7 cellular contexts compared by ENCODE assay signal in the genomic region with DNA sequence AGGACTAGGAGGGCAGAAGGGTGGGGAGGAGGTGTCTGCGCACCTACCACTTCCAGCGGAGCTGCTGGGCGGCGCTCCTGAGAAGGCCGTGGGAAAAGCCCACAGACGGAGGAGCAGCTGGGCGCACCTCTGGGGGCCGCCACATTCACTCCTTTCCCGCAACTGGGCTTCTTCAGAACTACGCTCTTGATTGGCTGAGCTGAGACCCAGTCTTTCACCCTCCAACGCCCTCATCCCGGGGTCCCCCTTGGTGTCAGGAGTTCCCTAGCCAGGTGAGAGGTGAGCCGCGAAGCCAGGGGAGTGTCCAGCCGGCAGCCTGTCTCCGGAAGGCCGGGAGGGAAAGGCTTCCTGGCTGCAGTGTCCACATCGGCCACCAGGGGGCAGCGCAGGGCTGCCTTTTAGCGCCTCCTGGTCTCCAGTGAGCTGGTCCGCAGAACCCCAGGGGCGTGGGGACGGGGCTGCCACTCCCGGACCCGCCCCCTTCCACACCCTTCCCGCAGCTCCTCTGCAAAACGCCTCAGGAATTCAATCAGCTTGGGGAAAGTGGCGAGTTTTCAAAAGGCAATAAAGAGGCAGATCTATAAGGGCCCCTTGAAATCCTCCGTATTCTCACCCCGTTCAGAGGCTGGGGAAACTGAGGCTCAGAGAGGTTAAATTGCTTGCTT.
A peak's percentile ranks its signal among the peaks of the same experiment; 100 is the strongest.
DNase-seq lines count a peak whose midpoint lies in the region; ATAC-seq, FAIRE-seq and TF ChIP-seq lines count a peak whose summit lies in the region.

No MANE protein-coding gene starts in this region.

- H3K27ac ChIP-seq in fibroblast of lung (ENCODE audit: insufficient read depth, low read length): peak overlapping the region; percentile 86

- no peaks in the 10 kb centered on the region for H3K79me2 ChIP-seq in fibroblast of lung (ENCODE audit: control insufficient read depth, insufficient read depth, low read length)

- peak overlapping the region in 1 of 10 donors; percentile 28 for H3K27ac Mint-ChIP-seq in naive thymus-derived CD8-positive, alpha-beta T cell

- no peaks in the 10 kb centered on the region for H3K9me3 ChIP-seq in fibroblast of lung (ENCODE audit: control insufficient read depth, insufficient read depth, low read depth, low read length)

- no peaks in the 10 kb centered on the region for H4K20me1 ChIP-seq in fibroblast of lung (ENCODE audit: control insufficient read depth, extremely low read depth, insufficient read depth, low read length)

- no peaks in the 10 kb centered on the region for H3K36me3 ChIP-seq in fibroblast of lung (ENCODE audit: control insufficient read depth, insufficient read depth, low read length)

- H3K9ac ChIP-seq in fibroblast of lung (ENCODE audit: insufficient read depth, low read length): no peak overlapping the region

- peak overlapping the region; percentile 94 for H3K4me2 ChIP-seq in fibroblast of lung (ENCODE audit: extremely low read depth, insufficient read depth, low read length)

- peaks cover 12% of the 10 kb centered on the region for H3K4me1 ChIP-seq in fibroblast of lung (ENCODE audit: control insufficient read depth, extremely low read depth, insufficient read depth, low read length)

- peak overlapping the region; percentile 21 to 39 (median 30) for H3K4me3 ChIP-seq in fibroblast of lung (replicated peaks in 1 of 4; ENCODE audit: control extremely low read depth in 1 of 4, insufficient read depth in 1 of 4, low read depth in 3 of 4, low read length in 4 of 4)

- peaks cover 21 to 79% (median 60%) of the 10 kb centered on the region in 5 donors for H3K27me3 Mint-ChIP-seq in naive thymus-derived CD8-positive, alpha-beta T cell

- H3K9me3 Mint-ChIP-seq in naive thymus-derived CD8-positive, alpha-beta T cell: no peaks in the 10 kb centered on the region

- H2AFZ ChIP-seq in fibroblast of lung (ENCODE audit: low read length): peak overlapping the region; percentile 32

- peaks cover 8 to 26% (median 17%) of the 10 kb centered on the region in 4 donors for H3K4me1 Mint-ChIP-seq in naive thymus-derived CD8-positive, alpha-beta T cell

- H3K27me3 ChIP-seq in fibroblast of lung (ENCODE audit: control insufficient read depth, insufficient read depth, low read length): peaks cover 11% of the 10 kb centered on the region

- peak; percentile 60 for FAIRE-seq in GM12891 (lab: Jason Lieb, UNC)
- no peak for FAIRE-seq in HTR-8/SVneo (lab: Jason Lieb, UNC)

- no peaks in the 10 kb centered on the region for H3K36me3 Mint-ChIP-seq in naive thymus-derived CD8-positive, alpha-beta T cell

- DNase-seq in GM12891 (ENCODE audit: insufficient read length, low spot score): peak; percentile 90
- DNase-seq in HTR-8/SVneo (ENCODE audit: insufficient read length, low spot score): peak; percentile 83
- peak; percentile 33 for DNase-seq in OCI-M2 (lab: John Stamatoyannopoulos, UW; ENCODE audit: unreplicated experiment)
- DNase-seq in activated T-helper 1 cell treated with Interleukin-2 at 50 U/mL for 16 hours (ENCODE audit: low read depth): peak; percentile 67
- peak; percentile 87 to 88 for DNase-seq in fibroblast of lung (ENCODE audit: low read depth in 2 of 2)
- DNase-seq in naive thymus-derived CD8-positive, alpha-beta T cell: peak; percentile 61 to 86 (median 74)
- DNase-seq in stimulated activated CD8-positive, alpha-beta memory T cell treated with anti-CD3 and anti-CD28 coated beads, Interleukin-7, amount 100 ng/mL, for 48 hours (ENCODE audit: extremely low read depth in 1 of 2, low read depth in 1 of 2): peak; percentile 55

- no peak for TF ChIP-seq POLR2A in GM12891 (IDR thresholded peaks at IDR 0.05; ENCODE audit: low read depth, low read length)

- ATAC-seq in naive thymus-derived CD8-positive, alpha-beta T cell: peak; percentile 79 to 89

- peak overlapping the region; percentile 46 to 85 (median 58) for H3K4me3 Mint-ChIP-seq in naive thymus-derived CD8-positive, alpha-beta T cell

- TF ChIP-seq CTCF in fibroblast of lung (conservative IDR thresholded peaks at IDR 0.05 in 1 of 2, IDR thresholded peaks at IDR 0.05 in 1 of 2; ENCODE audit: low read depth in 1 of 2, low read length in 2 of 2): peak; percentile 91

- POLR2A ChIA-PET in naive thymus-derived CD8-positive, alpha-beta T cell (lab: Charles Lee): interaction anchor here (0.7 to 1.5 kb wide), 2 partner anchors 394 to 921 kb away, joined by 3 to 7 read pairs; no protein-coding TSS in a partner anchor

TF ChIP-seq in GM12891, 5 proteins besides CTCF, POLR2A, EP300 and RAD21:
- TF ChIP-seq POLR2AphosphoS5 (IDR thresholded peaks at IDR 0.05; ENCODE audit: low read depth, low read length) (no peak), TAF1 (IDR thresholded peaks at IDR 0.05; ENCODE audit: low read depth, low read length) (no peak), PAX5 (IDR thresholded peaks at IDR 0.05; ENCODE audit: insufficient read depth, low read length, severe bottlenecking) (no peak), POU2F2 (IDR thresholded peaks at IDR 0.05; ENCODE audit: low read depth, low read length) (no peak), SPI1 (IDR thresholded peaks at IDR 0.05; ENCODE audit: low read depth, low read length) (no peak)

Comparison
In these comparisons a context has a peak if more than half of its experiments do, and no peak if none do; other contexts are left out.
1. Peak in every context shown above with its lines: DNase-seq, ATAC-seq, H3K4me3 ChIP-seq and H3K27ac ChIP-seq.
2. DNase-seq: peak in every context shown above with its lines; median percentile 90 in GM12891; 88 in fibroblast of lung; 83 in HTR-8/SVneo; 74 in naive thymus-derived CD8-positive, alpha-beta T cell; 67 in activated T-helper 1 cell treated with Interleukin-2 at 50 U/mL for 16 hours; 55 in stimulated activated CD8-positive, alpha-beta memory T cell treated with anti-CD3 and anti-CD28 coated beads, Interleukin-7, amount 100 ng/mL, for 48 hours; 33 in OCI-M2.